In genomic region chr15:88243156-88243555, GRCh38 we compare ENCODE assay signal across 22 cellular contexts. TPM values are rescaled to one million over a fixed set of nuclear protein-coding genes. Genes with fewer than 3 reads are reported as not detected.
"Had no signal": no experiment of that assay in that cellular context is flagged by ENCODE, and none has a peak within 500 bp of the region (broad histone marks: within the 10 kb centered on the region; RNA-seq: fewer than 3 reads in every experiment).

No MANE protein-coding gene starts in this region.

- DNase-seq: hippocampal formation; left colon; left lung; lower lobe of right lung; mesenchymal stem cell; naive thymus-derived CD8-positive, alpha-beta T cell; occipital lobe; right lobe of liver; stimulated activated CD4-positive, alpha-beta T cell treated with anti-CD3 and anti-CD28 coated beads, Interleukin-1b, Interleukin-23, amount 100 ng/mL, for 48 hours; stimulated activated CD4-positive, alpha-beta T cell treated with anti-CD3 and anti-CD28 coated beads, Interleukin-4, amount 100 ng/mL, for 4 hours; stimulated activated naive CD4-positive, alpha-beta T cell treated with Interleukin-2 at 50 U/mL for 16 hours; substantia nigra had no signal

- H3K4me3 Mint-ChIP-seq: naive thymus-derived CD8-positive, alpha-beta T cell; nephron; neural crest cell; stimulated activated memory B cell treated with anti-CD40 and anti-IgM and Interleukin-4, amounts not matched to agents 10 μg/mL and 1 μg/mL and 100 μg/mL, for 72 hours; stimulated activated naive CD8-positive, alpha-beta T cell treated with anti-CD3 and anti-CD28 coated beads, Interleukin-15, amount 100 ng/mL, for 72 hours; type B pancreatic cell had no signal

- H3K36me3 Mint-ChIP-seq: naive thymus-derived CD8-positive, alpha-beta T cell; stimulated activated memory B cell treated with anti-CD40 and anti-IgM and Interleukin-4, amounts not matched to agents 10 μg/mL and 1 μg/mL and 100 μg/mL, for 72 hours; type B pancreatic cell had no signal

- H3K27ac Mint-ChIP-seq: naive thymus-derived CD8-positive, alpha-beta T cell; nephron; progenitor cell of endocrine pancreas; stimulated activated memory B cell treated with anti-CD40 and anti-IgM and Interleukin-4, amounts not matched to agents 10 μg/mL and 1 μg/mL and 100 μg/mL, for 72 hours; stimulated activated naive CD8-positive, alpha-beta T cell treated with anti-CD3 and anti-CD28 coated beads, Interleukin-15, amount 100 ng/mL, for 72 hours; type B pancreatic cell had no signal

- ATAC-seq: left colon; naive thymus-derived CD8-positive, alpha-beta T cell; stimulated activated memory B cell treated with anti-CD40 and anti-IgM and Interleukin-4, amounts not matched to agents 10 μg/mL and 1 μg/mL and 100 μg/mL, for 72 hours had no signal

- H3K9me3 Mint-ChIP-seq: naive thymus-derived CD8-positive, alpha-beta T cell; neural crest cell; stimulated activated memory B cell treated with anti-CD40 and anti-IgM and Interleukin-4, amounts not matched to agents 10 μg/mL and 1 μg/mL and 100 μg/mL, for 72 hours; stimulated activated naive CD8-positive, alpha-beta T cell treated with anti-CD3 and anti-CD28 coated beads, Interleukin-15, amount 100 ng/mL, for 72 hours; type B pancreatic cell had no signal

RNA-seq across cellular contexts. Expression of gene NTRK3, which starts 13.4 kb away (rescaled TPM):
- total RNA-seq: mammary epithelial cell; naive thymus-derived CD8-positive, alpha-beta T cell; osteocyte; progenitor cell of endocrine pancreas; pulmonary artery endothelial cell had no signal
- polyA plus RNA-seq: keratinocyte; mammary epithelial cell; naive thymus-derived CD8-positive, alpha-beta T cell had no signal
